ENCODE assay signal across 1 cellular context in genomic region chr3:120622870-120623718, GRCh38.
TF ChIP-seq lines count a peak whose summit lies in the region.

No MANE protein-coding gene starts in this region.

TF ChIP-seq in HepG2, 621 proteins besides CTCF, POLR2A, EP300 and RAD21 (continued from another document):
- peak; percentile 82 for TF ChIP-seq STAG1 (CRISPR knock-in tag; IDR thresholded peaks at IDR 0.05)
- peak; percentile 51 for TF ChIP-seq SMC3 (IDR thresholded peaks at IDR 0.05; ENCODE audit: low read length)
- no peak for TF ChIP-seq ZFP90 (CRISPR knock-in tag; IDR thresholded peaks at IDR 0.05; ENCODE audit: borderline replicate concordance)
- TF ChIP-seq ZBTB40 (IDR thresholded peaks at IDR 0.05) = no peak
- 0 out of 2 replicates have a peak, but pooled peaks have one; percentile 31 for TF ChIP-seq ZBTB40 (CRISPR knock-in tag; IDR thresholded peaks at IDR 0.05)
- peak; percentile 18 for TF ChIP-seq TEAD3 (CRISPR knock-in tag; optimal IDR thresholded peaks at IDR 0.05; ENCODE audit: borderline replicate concordance)
- TF ChIP-seq SNAPC5 (CRISPR knock-in tag; IDR thresholded peaks at IDR 0.05; ENCODE audit: borderline replicate concordance) = no peak
- TF ChIP-seq ZNF672 (CRISPR knock-in tag; IDR thresholded peaks at IDR 0.05) = no peak
- no peak for TF ChIP-seq ARID2 (CRISPR knock-in tag; IDR thresholded peaks at IDR 0.05; ENCODE audit: borderline replicate concordance)
